1 cellular context compared by ENCODE assay signal in genomic region chr14:100290607-100291304, GRCh38.
A peak's percentile ranks its signal among the peaks of the same experiment; 100 is the strongest.
TF ChIP-seq lines count a peak whose summit lies in the region.

No MANE protein-coding gene starts in this region.

TF ChIP-seq in WTC11, 78 proteins besides CTCF, POLR2A, EP300 and RAD21:
- TF ChIP-seq PREB (CRISPR knock-in tag; IDR thresholded peaks at IDR 0.05; ENCODE audit: borderline replicate concordance) (no peak), GABPB1 (CRISPR knock-in tag; IDR thresholded peaks at IDR 0.05) (0 out of 2 replicates have a peak, but pooled peaks have one; percentile 24), USF2 (CRISPR knock-in tag; IDR thresholded peaks at IDR 0.05) (peak; percentile 11; the same call in 1 of the 2 replicates)
TF ChIP-seq in WTC11: peak in this region for 2.
